In the genomic region with DNA sequence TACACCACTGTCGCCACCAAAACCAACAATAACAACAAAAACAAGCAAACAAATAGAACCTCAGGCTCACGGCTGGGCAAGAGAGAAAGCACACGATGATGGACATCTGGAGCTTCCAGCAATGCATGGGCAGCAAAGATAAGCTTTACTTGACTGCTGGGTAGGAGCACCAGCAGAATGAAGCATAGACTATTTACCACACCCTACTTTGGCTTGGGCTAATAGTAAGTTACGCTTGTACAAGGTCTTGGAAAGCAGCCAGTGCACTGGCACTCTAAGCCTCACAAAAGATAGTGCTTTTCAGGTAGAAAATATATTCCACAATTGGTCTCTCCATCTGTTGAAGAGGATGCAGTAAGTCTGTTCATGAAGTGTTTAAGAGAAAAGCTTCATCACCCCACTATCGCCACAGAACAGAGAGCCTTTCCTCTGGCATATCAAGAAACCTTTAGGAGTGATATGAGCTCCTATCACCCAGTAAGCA, we compare ENCODE assay signal across 31 cellular contexts.
"Had no signal": no experiment of that assay in that cellular context is flagged by ENCODE, and none has a peak within 500 bp of the region (broad histone marks: within the 10 kb centered on the region; RNA-seq: fewer than 3 reads in every experiment).

No MANE protein-coding gene starts in this region.

- H3K4me1 Mint-ChIP-seq: activated CD4-positive, alpha-beta memory T cell treated with anti-CD3 and anti-CD28 coated beads, Interleukin-2, amount 10 ng/mL, durations not matched to agents 7 days and 5 days; activated CD8-positive, alpha-beta memory T cell treated with anti-CD3 and anti-CD28 coated beads, Interleukin-2, amount 10 ng/mL, durations not matched to agents 7 days and 5 days; activated naive CD4-positive, alpha-beta T cell treated with anti-CD3 and anti-CD28 coated beads, Interleukin-2, amount 10 ng/mL, durations not matched to agents 7 days and 5 days; activated naive CD8-positive, alpha-beta T cell treated with anti-CD3 and anti-CD28 coated beads for 36 hours had no signal

- H3K27ac Mint-ChIP-seq: activated CD4-positive, alpha-beta memory T cell treated with anti-CD3 and anti-CD28 coated beads, Interleukin-2, amount 10 ng/mL, durations not matched to agents 7 days and 5 days; activated CD8-positive, alpha-beta memory T cell treated with anti-CD3 and anti-CD28 coated beads, Interleukin-2, amount 10 ng/mL, durations not matched to agents 7 days and 5 days; activated naive CD4-positive, alpha-beta T cell treated with anti-CD3 and anti-CD28 coated beads, Interleukin-2, amount 10 ng/mL, durations not matched to agents 7 days and 5 days had no signal

- H3K9me3 Mint-ChIP-seq: activated CD4-positive, alpha-beta memory T cell treated with anti-CD3 and anti-CD28 coated beads, Interleukin-2, amount 10 ng/mL, durations not matched to agents 7 days and 5 days; activated naive CD4-positive, alpha-beta T cell treated with anti-CD3 and anti-CD28 coated beads, Interleukin-2, amount 10 ng/mL, durations not matched to agents 7 days and 5 days; activated naive CD8-positive, alpha-beta T cell treated with anti-CD3 and anti-CD28 coated beads for 36 hours had no signal

- ATAC-seq: activated CD8-positive, alpha-beta memory T cell treated with anti-CD3 and anti-CD28 coated beads, Interleukin-2, amount 10 ng/mL, durations not matched to agents 7 days and 5 days; Right ventricle myocardium inferior had no signal

- DNase-seq: activated CD4-positive, alpha-beta memory T cell treated with anti-CD3 and anti-CD28 coated beads, Interleukin-2, amount 10 ng/mL, durations not matched to agents 7 days and 5 days; activated CD4-positive, alpha-beta T cell treated with anti-CD3 and anti-CD28 coated beads for 1 hour; activated CD4-positive, alpha-beta T cell treated with anti-CD3 and anti-CD28 coated beads for 48 hours; activated CD4-positive, CD25-positive, alpha-beta regulatory T cell; activated CD8-positive, alpha-beta memory T cell treated with anti-CD3 and anti-CD28 coated beads for 24 hours; activated CD8-positive, alpha-beta memory T cell treated with anti-CD3 and anti-CD28 coated beads, Interleukin-2, amount 10 ng/mL, durations not matched to agents 7 days and 5 days; activated CD8-positive, alpha-beta memory T cell treated with anti-CD3 and anti-CD28 coated beads, Interleukin-2, amount 50 U/mL, for 48 hours; activated effector memory CD4-positive, alpha-beta T cell treated with Interleukin-2 at 50 U/mL for 16 hours; activated naive CD4-positive, alpha-beta T cell treated with anti-CD3 and anti-CD28 coated beads, Interleukin-2, amount 10 ng/mL, durations not matched to agents 7 days and 5 days; activated naive CD8-positive, alpha-beta T cell treated with anti-CD3 and anti-CD28 coated beads for 36 hours; activated T-cell treated with anti-CD3 and anti-CD28 coated beads, Interleukin-2, amount 50 U/mL, for 48 hours; amniotic stem cell; aorta; cerebellar nuclear complex; IMR-90; Karpas-422; KBM-7; NCI-H1105; NCI-H1417 treated with DMSO at 0.1 percent for 48 hours; NCI-H187 treated with DMSO at 0.1 percent for 48 hours; NCI-H2081 treated with DMSO at 0.1 percent for 48 hours; NCI-H226; NCI-H446 treated with DMSO at 0.1 percent for 48 hours; NCI-H524; NCI-H69; NCI-H82; PC-9; SIG-M5; T1000; WERI-Rb-1 had no signal

- H3K4me3 Mint-ChIP-seq: activated CD4-positive, alpha-beta memory T cell treated with anti-CD3 and anti-CD28 coated beads, Interleukin-2, amount 10 ng/mL, durations not matched to agents 7 days and 5 days; activated CD8-positive, alpha-beta memory T cell treated with anti-CD3 and anti-CD28 coated beads, Interleukin-2, amount 10 ng/mL, durations not matched to agents 7 days and 5 days; activated naive CD4-positive, alpha-beta T cell treated with anti-CD3 and anti-CD28 coated beads, Interleukin-2, amount 10 ng/mL, durations not matched to agents 7 days and 5 days; activated naive CD8-positive, alpha-beta T cell treated with anti-CD3 and anti-CD28 coated beads for 36 hours had no signal

- H3K27me3 Mint-ChIP-seq: activated CD4-positive, alpha-beta memory T cell treated with anti-CD3 and anti-CD28 coated beads, Interleukin-2, amount 10 ng/mL, durations not matched to agents 7 days and 5 days; activated CD8-positive, alpha-beta memory T cell treated with anti-CD3 and anti-CD28 coated beads, Interleukin-2, amount 10 ng/mL, durations not matched to agents 7 days and 5 days; activated naive CD4-positive, alpha-beta T cell treated with anti-CD3 and anti-CD28 coated beads, Interleukin-2, amount 10 ng/mL, durations not matched to agents 7 days and 5 days; activated naive CD8-positive, alpha-beta T cell treated with anti-CD3 and anti-CD28 coated beads for 36 hours had no signal
